Comparison of ENCODE assay signal across 20 cellular contexts in the genomic region with DNA sequence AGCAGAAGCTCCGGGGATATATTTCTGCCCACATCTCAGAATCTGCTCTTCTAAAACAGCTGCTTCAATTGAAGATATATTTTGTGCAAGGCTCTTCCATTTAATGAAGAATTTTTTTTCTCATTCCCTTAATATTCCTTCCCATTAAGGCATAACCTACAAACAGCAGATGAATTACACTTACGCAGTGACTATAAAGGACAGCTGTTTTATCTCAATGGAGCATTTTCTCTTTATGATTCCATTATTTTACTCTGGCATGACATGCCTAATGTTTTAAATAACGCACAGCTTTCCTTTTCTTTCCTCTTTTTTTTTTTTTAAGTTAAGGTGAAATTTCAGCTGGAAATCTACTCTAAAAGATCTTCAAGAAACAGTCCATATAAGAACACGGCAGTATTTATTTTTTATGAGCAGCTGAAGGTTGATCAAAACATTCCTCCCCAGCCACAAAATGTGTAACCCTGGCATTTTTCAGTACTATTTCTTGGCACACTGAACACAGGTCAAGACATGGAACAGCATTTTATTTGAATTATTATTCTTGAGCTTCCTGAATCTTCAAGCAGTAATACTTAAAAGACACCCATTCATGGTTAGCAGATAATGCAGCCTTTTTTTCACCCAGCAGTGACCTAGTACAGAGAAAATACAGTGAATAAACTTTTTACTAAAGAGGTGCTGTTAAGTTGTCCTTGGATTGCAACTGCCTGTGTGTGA.
DNase-seq lines count a peak whose midpoint lies in the region; ATAC-seq and TF ChIP-seq lines count a peak whose summit lies in the region.
"Had no signal": no experiment of that assay in that cellular context is flagged by ENCODE, and none has a peak within 500 bp of the region (broad histone marks: within the 10 kb centered on the region; RNA-seq: fewer than 3 reads in every experiment).

No MANE protein-coding gene starts in this region.

- H2AFZ ChIP-seq in GM23248, result no peak overlapping the region
- H2AFZ ChIP-seq in mesenchymal stem cell (ENCODE audit: low read depth, low read length), result no peak overlapping the region

- no peak overlapping the region for H2BK12ac ChIP-seq in mesenchymal stem cell (ENCODE audit: low read length in 2 of 2)

- DNase-seq in AG04450 (ENCODE audit: low read depth, low spot score) (peak; percentile 21), GM23248 (peak; percentile 23), caudate nucleus (lab: John Stamatoyannopoulos, UW) (no peak), mesenchymal stem cell (no peak), tibial nerve (ENCODE audit: low spot score in 2 of 2) (no peak)
- DNase-seq in stimulated activated naive CD8-positive, alpha-beta T cell treated with anti-CD3 and anti-CD28 coated beads, Interleukin-15, amount 100 ng/mL, for 72 hours, result no peak
- DNase-seq: ACHN; activated CD4-positive, alpha-beta memory T cell treated with anti-CD3 and anti-CD28 coated beads for 36 hours; activated naive CD4-positive, alpha-beta T cell treated with anti-CD3 and anti-CD28 coated beads, Interleukin-2, amount 10 ng/mL, durations not matched to agents 7 days and 5 days; heart left ventricle; NCI-H1436; NCI-H748 treated with DMSO at 0.1 percent for 48 hours; SHP77 treated with DMSO at 0.1 percent for 48 hours; stimulated activated naive B cell treated with anti-CD40 and anti-IgM and Interleukin-4, amounts not matched to agents 10 μg/mL and 1 μg/mL and 100 μg/mL, for 72 hours; T-helper 2 cell had no signal

- ATAC-seq in GM21367 (IDR thresholded peaks at IDR 0.05; ENCODE audit: unreplicated experiment), result no peak
- no peak for ATAC-seq in HG03095 (IDR thresholded peaks at IDR 0.05; ENCODE audit: unreplicated experiment)
- ATAC-seq in stimulated activated naive CD8-positive, alpha-beta T cell treated with anti-CD3 and anti-CD28 coated beads, Interleukin-15, amount 100 ng/mL, for 72 hours, result no peak
- ATAC-seq: esophagus mucosa; heart left ventricle; natural killer cell treated with Interleukin-12 subunit alpha and Interleukin-12 subunit beta and Interleukin-15 and Interleukin-18, amount 100 ng/mL, for 72 hours; stimulated activated naive B cell treated with anti-CD40 and anti-IgM and Interleukin-4, amounts not matched to agents 10 μg/mL and 1 μg/mL and 100 μg/mL, for 72 hours had no signal

- H3K23ac ChIP-seq in mesenchymal stem cell (ENCODE audit: low read length in 2 of 2), result no peak overlapping the region

- H3K79me1 ChIP-seq in mesenchymal stem cell (replicated peaks; ENCODE audit: low read length, poor library complexity, severe bottlenecking), result peaks cover 14% of the 10 kb centered on the region

- H3K27ac Mint-ChIP-seq in stimulated activated naive CD8-positive, alpha-beta T cell treated with anti-CD3 and anti-CD28 coated beads, Interleukin-15, amount 100 ng/mL, for 72 hours, result no peak overlapping the region
- H3K27ac Mint-ChIP-seq: activated CD4-positive, alpha-beta memory T cell treated with anti-CD3 and anti-CD28 coated beads for 36 hours; activated naive CD4-positive, alpha-beta T cell treated with anti-CD3 and anti-CD28 coated beads, Interleukin-2, amount 10 ng/mL, durations not matched to agents 7 days and 5 days; progenitor cell of endocrine pancreas; stimulated activated naive B cell treated with anti-CD40 and anti-IgM and Interleukin-4, amounts not matched to agents 10 μg/mL and 1 μg/mL and 100 μg/mL, for 72 hours had no signal

- CTCF ChIA-PET in AG04450 (lab: Charles Lee), result no interaction called here

- POLR2A ChIA-PET in AG04450 (lab: Yijun Ruan, JAX), result interaction anchor here (0.6 to 1.1 kb wide), 4 partner anchors 16 to 152 kb away, joined by 3 to 4 read pairs (median 3); no protein-coding TSS in a partner anchor

- H4K20me1 ChIP-seq in GM23248 (ENCODE audit: insufficient read depth), result no peaks in the 10 kb centered on the region

- peaks cover 10% of the 10 kb centered on the region for H3F3A ChIP-seq in GM23248 (ENCODE audit: insufficient read depth)

- H3K9me2 ChIP-seq in GM23248 (ENCODE audit: insufficient read depth), result no peaks in the 10 kb centered on the region

- no peak overlapping the region for H2BK5ac ChIP-seq in mesenchymal stem cell (ENCODE audit: low read depth, low read length, poor library complexity, severe bottlenecking)

- no peaks in the 10 kb centered on the region for H3K79me2 ChIP-seq in GM23248 (ENCODE audit: insufficient read depth)

- WGBS in GM23248 (ENCODE audit: low coverage in 1 of 2, low lambda C conversion rate in 2 of 2, missing lambda C conversion rate in 2 of 2), 2 experiments, result 77 to 83% methylated on average over 4 of the region's 4 CpGs
- 100% methylated on average over 2 of the region's 4 CpGs for WGBS in mesenchymal stem cell
- 54 to 62% methylated on average over 4 of the region's 4 CpGs for WGBS in tibial nerve, 2 donors

- H3K27me3 Mint-ChIP-seq in stimulated activated naive CD8-positive, alpha-beta T cell treated with anti-CD3 and anti-CD28 coated beads, Interleukin-15, amount 100 ng/mL, for 72 hours, result no peaks in the 10 kb centered on the region
- H3K27me3 Mint-ChIP-seq: activated CD4-positive, alpha-beta memory T cell treated with anti-CD3 and anti-CD28 coated beads for 36 hours; activated naive CD4-positive, alpha-beta T cell treated with anti-CD3 and anti-CD28 coated beads, Interleukin-2, amount 10 ng/mL, durations not matched to agents 7 days and 5 days; natural killer cell treated with Interleukin-12 subunit alpha and Interleukin-12 subunit beta and Interleukin-15 and Interleukin-18, amount 100 ng/mL, for 72 hours; progenitor cell of endocrine pancreas; stimulated activated naive B cell treated with anti-CD40 and anti-IgM and Interleukin-4, amounts not matched to agents 10 μg/mL and 1 μg/mL and 100 μg/mL, for 72 hours had no signal

- H3K4ac ChIP-seq in mesenchymal stem cell (ENCODE audit: low read depth in 1 of 2, low read length in 2 of 2), result no peak overlapping the region

- H3K9me3 ChIP-seq in AG04450 (ENCODE audit: control insufficient read depth, insufficient read depth, low read length), result no peaks in the 10 kb centered on the region
- no peaks in the 10 kb centered on the region for H3K9me3 ChIP-seq in GM23248 (ENCODE audit: low read depth)
- H3K9me3 ChIP-seq in mesenchymal stem cell (ENCODE audit: control insufficient read depth, low read length), result no peaks in the 10 kb centered on the region
- H3K9me3 ChIP-seq in tibial nerve, result no peaks in the 10 kb centered on the region
- H3K9me3 ChIP-seq: heart left ventricle had no signal

- no peak for TF ChIP-seq POLR2A in tibial nerve (IDR thresholded peaks at IDR 0.05)

- H3K9ac ChIP-seq in GM23248 (no peak overlapping the region), mesenchymal stem cell (ENCODE audit: low read length) (no peak overlapping the region)

- no peaks in the 10 kb centered on the region for H3K27me3 ChIP-seq in AG04450 (ENCODE audit: control insufficient read depth, insufficient read depth, low read length)
- no peaks in the 10 kb centered on the region for H3K27me3 ChIP-seq in GM23248 (replicated peaks; ENCODE audit: insufficient read depth)
- no peaks in the 10 kb centered on the region for H3K27me3 ChIP-seq in mesenchymal stem cell (ENCODE audit: control insufficient read depth in 1 of 2, insufficient read depth in 1 of 2, low read length in 2 of 2)
- H3K27me3 ChIP-seq in tibial nerve, result no peaks in the 10 kb centered on the region
- H3K27me3 ChIP-seq: heart left ventricle had no signal

- no peak overlapping the region for H3K27ac ChIP-seq in AG04450 (ENCODE audit: low read depth, low read length)
- no peak overlapping the region for H3K27ac ChIP-seq in GM23248
- peak overlapping the region; percentile 17 for H3K27ac ChIP-seq in caudate nucleus (ENCODE audit: low read depth, low read length)
- no peak overlapping the region for H3K27ac ChIP-seq in mesenchymal stem cell (ENCODE audit: low read length, poor library complexity, severe bottlenecking)
- no peak overlapping the region for H3K27ac ChIP-seq in tibial nerve
- H3K27ac ChIP-seq: heart left ventricle had no signal

- TF ChIP-seq CTCF in AG04450 (IDR thresholded peaks at IDR 0.05; ENCODE audit: low read depth, low read length), result no peak
- no peak for TF ChIP-seq CTCF in tibial nerve (IDR thresholded peaks at IDR 0.05)

- H3K4me2 ChIP-seq in GM23248 (ENCODE audit: unreplicated experiment) (peak overlapping the region; percentile 1), mesenchymal stem cell (ENCODE audit: low read length, poor library complexity, severe bottlenecking) (no peak overlapping the region)

- no peak overlapping the region for H4K8ac ChIP-seq in mesenchymal stem cell (ENCODE audit: low read length)

- peaks cover 3 to 4% of the 10 kb centered on the region in 2 donors for H3K9me3 Mint-ChIP-seq in stimulated activated naive CD8-positive, alpha-beta T cell treated with anti-CD3 and anti-CD28 coated beads, Interleukin-15, amount 100 ng/mL, for 72 hours
- H3K9me3 Mint-ChIP-seq: natural killer cell treated with Interleukin-12 subunit alpha and Interleukin-12 subunit beta and Interleukin-15 and Interleukin-18, amount 100 ng/mL, for 72 hours had no signal

- in situ Hi-C loops in GM23248 (cut with MboI), result no loop called here

- H3K4me3 ChIP-seq in AG04450 (ENCODE audit: low read depth, low read length), result no peak overlapping the region
- no peak overlapping the region for H3K4me3 ChIP-seq in GM23248
- no peak overlapping the region for H3K4me3 ChIP-seq in mesenchymal stem cell (ENCODE audit: insufficient read depth in 1 of 2, low read depth in 1 of 2, low read length in 2 of 2)
- no peak overlapping the region for H3K4me3 ChIP-seq in tibial nerve
- H3K4me3 ChIP-seq: heart left ventricle had no signal

- H3K36me3 ChIP-seq in GM23248 (ENCODE audit: low read depth) (no peaks in the 10 kb centered on the region), mesenchymal stem cell (ENCODE audit: control insufficient read depth in 1 of 2, insufficient read depth in 2 of 2, low read depth in 1 of 2, low read length in 2 of 2) (no peaks in the 10 kb centered on the region), tibial nerve (no peaks in the 10 kb centered on the region)
- H3K36me3 ChIP-seq: heart left ventricle had no signal

- no peak for TF ChIP-seq EP300 in tibial nerve (IDR thresholded peaks at IDR 0.05)

- H3K4me1 Mint-ChIP-seq in stimulated activated naive CD8-positive, alpha-beta T cell treated with anti-CD3 and anti-CD28 coated beads, Interleukin-15, amount 100 ng/mL, for 72 hours, result peaks cover 36% of the 10 kb centered on the region

- H2AK5ac ChIP-seq in mesenchymal stem cell (ENCODE audit: low read length, severe bottlenecking), result peak overlapping the region; percentile 15

- H2BK15ac ChIP-seq in mesenchymal stem cell (ENCODE audit: low read depth, poor library complexity, severe bottlenecking), result no peak overlapping the region

- H3K14ac ChIP-seq in mesenchymal stem cell (ENCODE audit: low read length in 2 of 2), result no peak overlapping the region

- H3K4me3 Mint-ChIP-seq in stimulated activated naive CD8-positive, alpha-beta T cell treated with anti-CD3 and anti-CD28 coated beads, Interleukin-15, amount 100 ng/mL, for 72 hours, result no peak overlapping the region
- H3K4me3 Mint-ChIP-seq: activated CD4-positive, alpha-beta memory T cell treated with anti-CD3 and anti-CD28 coated beads for 36 hours; activated naive CD4-positive, alpha-beta T cell treated with anti-CD3 and anti-CD28 coated beads, Interleukin-2, amount 10 ng/mL, durations not matched to agents 7 days and 5 days; natural killer cell treated with Interleukin-12 subunit alpha and Interleukin-12 subunit beta and Interleukin-15 and Interleukin-18, amount 100 ng/mL, for 72 hours; stimulated activated naive B cell treated with anti-CD40 and anti-IgM and Interleukin-4, amounts not matched to agents 10 μg/mL and 1 μg/mL and 100 μg/mL, for 72 hours had no signal

- H3K4me1 ChIP-seq in GM23248 (ENCODE audit: insufficient read depth) (peaks cover 14% of the 10 kb centered on the region), mesenchymal stem cell (ENCODE audit: control insufficient read depth, insufficient read depth, low read depth, low read length) (peaks cover 2% of the 10 kb centered on the region), tibial nerve (peaks cover 0 to 14% (median 0%) of the 10 kb centered on the region in 4 donors)

- no peak overlapping the region for H3K18ac ChIP-seq in mesenchymal stem cell (ENCODE audit: low read depth in 1 of 2, low read length in 2 of 2)

- no peak overlapping the region for H2BK120ac ChIP-seq in mesenchymal stem cell (ENCODE audit: low read depth, low read length)

- H4K91ac ChIP-seq in mesenchymal stem cell (ENCODE audit: low read length), result no peak overlapping the region

Comparison
In these comparisons a context has a peak if more than half of its experiments do, and no peak if none do; other contexts are left out.
1. DNase-seq: peak in AG04450 (single experiment) and GM23248 (single experiment); none in caudate nucleus (0 of 61), mesenchymal stem cell (single experiment), stimulated activated naive CD8-positive, alpha-beta T cell treated with anti-CD3 and anti-CD28 coated beads, Interleukin-15, amount 100 ng/mL, for 72 hours (0 of 2) and tibial nerve (0 of 2).